ENCODE assay signal across 11 cellular contexts in genomic region chr3:142226474-142226873, GRCh38. TPM values are rescaled to one million over a fixed set of nuclear protein-coding genes. Genes with fewer than 3 reads are reported as not detected.
DNase-seq lines count a peak whose midpoint lies in the region; ATAC-seq and TF ChIP-seq lines count a peak whose summit lies in the region.
"Had no signal": no experiment of that assay in that cellular context is flagged by ENCODE, and none has a peak within 500 bp of the region (broad histone marks: within the 10 kb centered on the region; RNA-seq: fewer than 3 reads in every experiment).

No MANE protein-coding gene starts in this region.

- H3K9me3 ChIP-seq in T-helper 17 cell (ENCODE audit: control insufficient read depth, low read length, poor library complexity, severe bottlenecking) = no peaks in the 10 kb centered on the region
- H3K9me3 ChIP-seq in ascending aorta = no peaks in the 10 kb centered on the region
- H3K9me3 ChIP-seq: upper lobe of left lung had no signal

- no peak overlapping the region for H3K4me3 ChIP-seq in AG10803 (ENCODE audit: low read length)
- H3K4me3 ChIP-seq in ascending aorta = no peak overlapping the region

- no peaks in the 10 kb centered on the region for H3K27me3 ChIP-seq in ascending aorta
- H3K27me3 ChIP-seq: upper lobe of left lung had no signal

- H3K27ac ChIP-seq in ascending aorta = no peak overlapping the region

- TF ChIP-seq CTCF in AG10803 (conservative IDR thresholded peaks at IDR 0.05; ENCODE audit: low read length) (peak; percentile 27; the same call in 1 of the 2 replicates), ascending aorta (IDR thresholded peaks at IDR 0.05) (peak in 1 of 3 experiments; percentile 3)

- H3K4me1 Mint-ChIP-seq in T-helper 17 cell = peaks cover 12% of the 10 kb centered on the region

- DNase-seq in AG10803 (ENCODE audit: low read depth) = no peak
- DNase-seq in DMS114 treated with DMSO at 0.1 percent for 48 hours (lab: John Stamatoyannopoulos, UW; ENCODE audit: unreplicated experiment) = peak; percentile 52
- DNase-seq in T-helper 17 cell = no peak
- DNase-seq in hepatic stellate cell (ENCODE audit: low spot score) = peak; percentile 16
- DNase-seq in glomerular visceral epithelial cell (ENCODE audit: extremely low spot score) = no peak
- no peak for DNase-seq in COR-L47 (lab: John Stamatoyannopoulos, UW)
- no peak for DNase-seq in ascending aorta (ENCODE audit: low spot score in 2 of 2)
- DNase-seq: kidney; NK-92 treated with Interleukin-12 subunit alpha and Interleukin-12 subunit beta, amount 100 ng/mL, for 24 hours; upper lobe of left lung had no signal

- ATAC-seq in T-helper 17 cell (no peak), GM18861 (IDR thresholded peaks at IDR 0.05; ENCODE audit: unreplicated experiment) (no peak)

- H3K27ac Mint-ChIP-seq in T-helper 17 cell = peak overlapping the region; percentile 86

- H3K36me3 ChIP-seq in ascending aorta = no peaks in the 10 kb centered on the region
- H3K36me3 ChIP-seq: upper lobe of left lung had no signal

- intact Hi-C loops in ascending aorta (cut with DNase I) = no loop called here

- peaks cover 0 to 11% of the 10 kb centered on the region in 2 donors for H3K4me1 ChIP-seq in ascending aorta

- no peak overlapping the region for H3K4me3 Mint-ChIP-seq in T-helper 17 cell

- no peaks in the 10 kb centered on the region for H3K27me3 Mint-ChIP-seq in T-helper 17 cell

- H3K36me3 Mint-ChIP-seq in T-helper 17 cell (ENCODE audit: low read depth) = no peaks in the 10 kb centered on the region

RNA-seq across cellular contexts. Expression of gene GK5, which starts 1.1 kb away (rescaled TPM):
- total RNA-seq in T-helper 17 cell (10 to 100 TPM; 17.2 to 23.1 TPM), ascending aorta (90.9 TPM)

Comparison
In these comparisons a context has a peak if more than half of its experiments do, and no peak if none do; other contexts are left out.
1. DNase-seq: peak in DMS114 treated with DMSO at 0.1 percent for 48 hours (single experiment) and hepatic stellate cell (single experiment); none in AG10803 (single experiment), T-helper 17 cell (0 of 3), glomerular visceral epithelial cell (single experiment), COR-L47 (single experiment) and ascending aorta (0 of 2).